1 cellular context compared by ENCODE assay signal in genomic region chr11:65571420-65571819, GRCh38.
TF ChIP-seq lines count a peak whose summit lies in the region.

No MANE protein-coding gene starts in this region.

TF ChIP-seq in K562, 482 proteins besides CTCF, POLR2A, EP300 and RAD21:
- TF ChIP-seq NUFIP1 (IDR thresholded peaks at IDR 0.05; ENCODE audit: partially characterized antibody) (no peak), ADNP (tag; IDR thresholded peaks at IDR 0.05) (no peak), CSDE1 (IDR thresholded peaks at IDR 0.05) (no peak), ZNF324 (CRISPR knock-in tag; IDR thresholded peaks at IDR 0.05) (no peak), FOXM1 (IDR thresholded peaks at IDR 0.05; ENCODE audit: low read depth) (no peak), FOXM1 (CRISPR knock-in tag; IDR thresholded peaks at IDR 0.05; ENCODE audit: low read depth) (0 out of 2 replicates have a peak, but pooled peaks have one; percentile 2), CBFA2T2 (conservative IDR thresholded peaks at IDR 0.05) (no peak), NCOA1 (IDR thresholded peaks at IDR 0.05; ENCODE audit: low read depth) (no peak), NFATC3 (IDR thresholded peaks at IDR 0.05) (no peak), HMG20B (CRISPR knock-in tag; IDR thresholded peaks at IDR 0.05) (no peak), MLX (CRISPR knock-in tag; conservative IDR thresholded peaks at IDR 0.05) (no peak), HDAC2 (IDR thresholded peaks at IDR 0.05) (no peak), CREBBP (IDR thresholded peaks at IDR 0.05; ENCODE audit: low read depth, low read length) (no peak), RBM39 (optimal IDR thresholded peaks at IDR 0.05; ENCODE audit: low read depth, low read length) (no peak), ZNF41 (CRISPR knock-in tag; conservative IDR thresholded peaks at IDR 0.05) (no peak), ESRRB (CRISPR knock-in tag; IDR thresholded peaks at IDR 0.05; ENCODE audit: borderline replicate concordance) (no peak), ZNF165 (CRISPR knock-in tag; IDR thresholded peaks at IDR 0.05; ENCODE audit: borderline replicate concordance) (no peak), LCOR (CRISPR knock-in tag; IDR thresholded peaks at IDR 0.05) (no peak), USF1 (CRISPR knock-in tag; IDR thresholded peaks at IDR 0.05) (no peak), BRD4 (IDR thresholded peaks at IDR 0.05) (no peak), NCOA6 (IDR thresholded peaks at IDR 0.05) (no peak), POLR2B (IDR thresholded peaks at IDR 0.05; ENCODE audit: low read depth, partially characterized antibody) (no peak), HDAC6 (IDR thresholded peaks at IDR 0.05; ENCODE audit: low read depth, low read length) (no peak), DACH1 (IDR thresholded peaks at IDR 0.05; ENCODE audit: partially characterized antibody) (peak; percentile 18), MTA3 (IDR thresholded peaks at IDR 0.05; ENCODE audit: borderline replicate concordance) (no peak), HOMEZ (CRISPR knock-in tag; IDR thresholded peaks at IDR 0.05) (no peak), ZNF239 (CRISPR knock-in tag; IDR thresholded peaks at IDR 0.05) (no peak), ZKSCAN8 (CRISPR knock-in tag; IDR thresholded peaks at IDR 0.05) (no peak), SIN3A (IDR thresholded peaks at IDR 0.05; ENCODE audit: borderline replicate concordance in 2 of 2, control insufficient read depth in 1 of 2, low read depth in 2 of 2, low read length in 2 of 2) (0 out of 4 replicates have a peak, but pooled peaks of 1 of the 2 experiments have one; percentile 38), BRCA1 (IDR thresholded peaks at IDR 0.05) (no peak), BRCA1 (CRISPR knock-in tag; IDR thresholded peaks at IDR 0.05) (0 out of 2 replicates have a peak, but pooled peaks have one; percentile 60), BRF1 (IDR thresholded peaks at IDR 0.05; ENCODE audit: borderline replicate concordance, extremely low read depth, insufficient read length) (no peak), ZFX (CRISPR knock-in tag; IDR thresholded peaks at IDR 0.05) (peak; percentile 16; the same call in 1 of the 2 replicates), NEUROD1 (IDR thresholded peaks at IDR 0.05; ENCODE audit: borderline replicate concordance, low read depth, low read length, partially characterized antibody) (no peak), NRF1 (conservative IDR thresholded peaks at IDR 0.05 in 1 of 2, IDR thresholded peaks at IDR 0.05 in 1 of 2) (peak; percentile 65 to 66), ZNF354B (CRISPR knock-in tag; IDR thresholded peaks at IDR 0.05) (no peak)
- TF ChIP-seq, protein P1, sequence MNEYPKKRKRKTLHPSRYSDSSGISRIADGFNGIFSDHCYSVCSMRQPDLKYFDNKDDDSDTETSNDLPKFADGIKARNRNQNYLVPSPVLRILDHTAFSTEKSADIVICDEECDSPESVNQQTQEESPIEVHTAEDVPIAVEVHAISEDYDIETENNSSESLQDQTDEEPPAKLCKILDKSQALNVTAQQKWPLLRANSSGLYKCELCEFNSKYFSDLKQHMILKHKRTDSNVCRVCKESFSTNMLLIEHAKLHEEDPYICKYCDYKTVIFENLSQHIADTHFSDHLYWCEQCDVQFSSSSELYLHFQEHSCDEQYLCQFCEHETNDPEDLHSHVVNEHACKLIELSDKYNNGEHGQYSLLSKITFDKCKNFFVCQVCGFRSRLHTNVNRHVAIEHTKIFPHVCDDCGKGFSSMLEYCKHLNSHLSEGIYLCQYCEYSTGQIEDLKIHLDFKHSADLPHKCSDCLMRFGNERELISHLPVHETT (CRISPR knock-in tag; conservative IDR thresholded peaks at IDR 0.05 in 1 of 2, IDR thresholded peaks at IDR 0.05 in 1 of 2): 0 out of 4 replicates have a peak, but pooled peaks of 1 of the 2 experiments have one; percentile 20
- TF ChIP-seq, protein P2, sequence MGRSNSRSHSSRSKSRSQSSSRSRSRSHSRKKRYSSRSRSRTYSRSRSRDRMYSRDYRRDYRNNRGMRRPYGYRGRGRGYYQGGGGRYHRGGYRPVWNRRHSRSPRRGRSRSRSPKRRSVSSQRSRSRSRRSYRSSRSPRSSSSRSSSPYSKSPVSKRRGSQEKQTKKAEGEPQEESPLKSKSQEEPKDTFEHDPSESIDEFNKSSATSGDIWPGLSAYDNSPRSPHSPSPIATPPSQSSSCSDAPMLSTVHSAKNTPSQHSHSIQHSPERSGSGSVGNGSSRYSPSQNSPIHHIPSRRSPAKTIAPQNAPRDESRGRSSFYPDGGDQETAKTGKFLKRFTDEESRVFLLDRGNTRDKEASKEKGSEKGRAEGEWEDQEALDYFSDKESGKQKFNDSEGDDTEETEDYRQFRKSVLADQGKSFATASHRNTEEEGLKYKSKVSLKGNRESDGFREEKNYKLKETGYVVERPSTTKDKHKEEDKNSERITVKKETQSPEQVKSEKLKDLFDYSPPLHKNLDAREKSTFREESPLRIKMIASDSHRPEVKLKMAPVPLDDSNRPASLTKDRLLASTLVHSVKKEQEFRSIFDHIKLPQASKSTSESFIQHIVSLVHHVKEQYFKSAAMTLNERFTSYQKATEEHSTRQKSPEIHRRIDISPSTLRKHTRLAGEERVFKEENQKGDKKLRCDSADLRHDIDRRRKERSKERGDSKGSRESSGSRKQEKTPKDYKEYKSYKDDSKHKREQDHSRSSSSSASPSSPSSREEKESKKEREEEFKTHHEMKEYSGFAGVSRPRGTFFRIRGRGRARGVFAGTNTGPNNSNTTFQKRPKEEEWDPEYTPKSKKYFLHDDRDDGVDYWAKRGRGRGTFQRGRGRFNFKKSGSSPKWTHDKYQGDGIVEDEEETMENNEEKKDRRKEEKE (IDR thresholded peaks at IDR 0.05; ENCODE audit: borderline replicate concordance in 1 of 2, control insufficient read depth in 1 of 2, low read depth in 2 of 2, low read length in 1 of 2): no peak
- TF ChIP-seq, protein P3, sequence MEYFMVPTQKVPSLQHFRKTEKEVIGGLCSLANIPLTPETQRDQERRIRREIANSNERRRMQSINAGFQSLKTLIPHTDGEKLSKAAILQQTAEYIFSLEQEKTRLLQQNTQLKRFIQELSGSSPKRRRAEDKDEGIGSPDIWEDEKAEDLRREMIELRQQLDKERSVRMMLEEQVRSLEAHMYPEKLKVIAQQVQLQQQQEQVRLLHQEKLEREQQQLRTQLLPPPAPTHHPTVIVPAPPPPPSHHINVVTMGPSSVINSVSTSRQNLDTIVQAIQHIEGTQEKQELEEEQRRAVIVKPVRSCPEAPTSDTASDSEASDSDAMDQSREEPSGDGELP (CRISPR knock-in tag; IDR thresholded peaks at IDR 0.05; ENCODE audit: borderline replicate concordance): peak; percentile 40; the same call in 1 of the 2 replicates
- TF ChIP-seq, protein P4, sequence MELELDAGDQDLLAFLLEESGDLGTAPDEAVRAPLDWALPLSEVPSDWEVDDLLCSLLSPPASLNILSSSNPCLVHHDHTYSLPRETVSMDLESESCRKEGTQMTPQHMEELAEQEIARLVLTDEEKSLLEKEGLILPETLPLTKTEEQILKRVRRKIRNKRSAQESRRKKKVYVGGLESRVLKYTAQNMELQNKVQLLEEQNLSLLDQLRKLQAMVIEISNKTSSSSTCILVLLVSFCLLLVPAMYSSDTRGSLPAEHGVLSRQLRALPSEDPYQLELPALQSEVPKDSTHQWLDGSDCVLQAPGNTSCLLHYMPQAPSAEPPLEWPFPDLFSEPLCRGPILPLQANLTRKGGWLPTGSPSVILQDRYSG (tag; conservative IDR thresholded peaks at IDR 0.05; ENCODE audit: low read depth): no peak
TF ChIP-seq in K562: peak in this region for 8.
